Comparison of ENCODE assay signal across 8 cellular contexts in genomic region chr11:17351171-17351509, GRCh38. TPM values are rescaled to one million over a fixed set of nuclear protein-coding genes. Genes with fewer than 3 reads are reported as not detected.
DNase-seq lines count a peak whose midpoint lies in the region; ATAC-seq and TF ChIP-seq lines count a peak whose summit lies in the region.

No MANE protein-coding gene starts in this region.

- H3K4me1 Mint-ChIP-seq in CD4-positive, alpha-beta memory T cell: peaks cover 17 to 44% (median 28%) of the 10 kb centered on the region in 4 donors
- H3K4me1 Mint-ChIP-seq in effector memory CD8-positive, alpha-beta T cell (ENCODE audit: low read depth in 2 of 2): peaks cover 23 to 31% of the 10 kb centered on the region in 2 donors

- peak overlapping the region; percentile 88 for H2AFZ ChIP-seq in osteoblast (ENCODE audit: low read length)

- H3K4me3 Mint-ChIP-seq in CD4-positive, alpha-beta memory T cell: peak overlapping the region; percentile 83 to 98 (median 93)
- peak overlapping the region; percentile 93 to 95 for H3K4me3 Mint-ChIP-seq in effector memory CD8-positive, alpha-beta T cell

- H4K20me1 ChIP-seq in osteoblast (ENCODE audit: insufficient read depth, low read length): no peaks in the 10 kb centered on the region

- no peak overlapping the region for H3K27ac ChIP-seq in CD4-positive, alpha-beta memory T cell (ENCODE audit: low read depth, low read length)
- peak overlapping the region; percentile 75 for H3K27ac ChIP-seq in osteoblast (ENCODE audit: low read depth, low read length)

- no peaks in the 10 kb centered on the region for H3K36me3 ChIP-seq in CD4-positive, alpha-beta memory T cell (ENCODE audit: insufficient read depth, low read length)
- no peaks in the 10 kb centered on the region for H3K36me3 ChIP-seq in osteoblast (ENCODE audit: insufficient read depth, low read length)

- peaks cover 0 to 6% of the 10 kb centered on the region in 2 donors for H3K36me3 Mint-ChIP-seq in CD4-positive, alpha-beta memory T cell
- H3K36me3 Mint-ChIP-seq in effector memory CD8-positive, alpha-beta T cell (ENCODE audit: insufficient read depth): peaks cover 26% of the 10 kb centered on the region

- POLR2A ChIA-PET in CD4-positive, alpha-beta memory T cell (lab: Charles Lee; ENCODE audit: partially characterized antibody): no interaction called here

- no peaks in the 10 kb centered on the region for H3K27me3 ChIP-seq in CD4-positive, alpha-beta memory T cell (ENCODE audit: insufficient read depth, low read length)
- H3K27me3 ChIP-seq in osteoblast (ENCODE audit: insufficient read depth, low read length): no peaks in the 10 kb centered on the region

- peak overlapping the region; percentile 49 to 90 (median 69) for H3K27ac Mint-ChIP-seq in CD4-positive, alpha-beta memory T cell
- H3K27ac Mint-ChIP-seq in effector memory CD8-positive, alpha-beta T cell: peak overlapping the region; percentile 93 to 95

- peaks cover 29% of the 10 kb centered on the region for H3K4me1 ChIP-seq in CD4-positive, alpha-beta memory T cell (ENCODE audit: insufficient read depth, low read length)
- peaks cover 24% of the 10 kb centered on the region for H3K4me1 ChIP-seq in osteoblast (ENCODE audit: insufficient read depth, low read length)

- H3K4me3 ChIP-seq in CD4-positive, alpha-beta memory T cell (ENCODE audit: low read length in 2 of 2): peak overlapping the region; percentile 29 to 51
- H3K4me3 ChIP-seq in NB4 (ENCODE audit: low read depth, low read length) (peak overlapping the region; percentile 86), osteoblast (ENCODE audit: insufficient read depth, low read length) (peak overlapping the region; percentile 78)

- TF ChIP-seq CTCF in NB4 (IDR thresholded peaks at IDR 0.05; ENCODE audit: low read depth, low read length) (peak; percentile 7), osteoblast (IDR thresholded peaks at IDR 0.05; ENCODE audit: extremely low read depth, low read depth, low read length) (peak; percentile 13)

- CTCF ChIA-PET in CD4-positive, alpha-beta memory T cell (lab: Charles Lee; ENCODE audit: partially characterized antibody): no interaction called here

- peak in 1 of 5 donors; percentile 6 for DNase-seq in CD4-positive, alpha-beta memory T cell
- no peak for DNase-seq in NB4 (ENCODE audit: low read depth)
- DNase-seq in effector memory CD8-positive, alpha-beta T cell: no peak
- no peak for DNase-seq in osteoblast (ENCODE audit: insufficient read length, low spot score, missing footprints)
- DNase-seq in NCI-H345 (lab: John Stamatoyannopoulos, UW): no peak
- DNase-seq in SHP77 treated with DMSO at 0.1 percent for 48 hours (lab: John Stamatoyannopoulos, UW): no peak

- no peak for ATAC-seq in effector memory CD8-positive, alpha-beta T cell (replicated peaks)
- ATAC-seq in GM18873 (IDR thresholded peaks at IDR 0.05; ENCODE audit: low FRiP score, unreplicated experiment) (no peak), HG03139 (IDR thresholded peaks at IDR 0.05; ENCODE audit: unreplicated experiment) (no peak)

- H3K9me3 ChIP-seq in CD4-positive, alpha-beta memory T cell (ENCODE audit: control insufficient read depth in 1 of 2, low read length in 2 of 2): no peaks in the 10 kb centered on the region
- H3K9me3 ChIP-seq in osteoblast (ENCODE audit: low read depth, low read length): no peaks in the 10 kb centered on the region

- intact Hi-C loops in CD4-positive, alpha-beta memory T cell (cut with micrococcal nuclease): loop anchor here (5.0 kb wide), 1 partner anchor 274 kb away; the partner anchor contains the start of gene RPS13

- H3K9me3 Mint-ChIP-seq in CD4-positive, alpha-beta memory T cell: peaks cover 0 to 3% (median 0%) of the 10 kb centered on the region in 8 donors
- no peaks in the 10 kb centered on the region for H3K9me3 Mint-ChIP-seq in effector memory CD8-positive, alpha-beta T cell

- TF ChIP-seq POLR2A in NB4 (IDR thresholded peaks at IDR 0.05; ENCODE audit: extremely low read depth, insufficient read length): no peak

- peak overlapping the region; percentile 94 for H3K4me2 ChIP-seq in osteoblast (ENCODE audit: insufficient read depth, low read length)

- H3K27me3 Mint-ChIP-seq in CD4-positive, alpha-beta memory T cell: peaks cover 0 to 1% of the 10 kb centered on the region in 2 donors
- no peaks in the 10 kb centered on the region for H3K27me3 Mint-ChIP-seq in effector memory CD8-positive, alpha-beta T cell

- peaks cover 11% of the 10 kb centered on the region for H3K79me2 ChIP-seq in osteoblast (ENCODE audit: insufficient read depth, low read length)

RNA-seq across cellular contexts. Expression of gene NCR3LG1, which starts 0.5 kb away (rescaled TPM):
- 1 to 10 TPM; 3.1 to 3.4 TPM for total RNA-seq in CD4-positive, alpha-beta memory T cell
- polyA plus RNA-seq in CD4-positive, alpha-beta memory T cell: under 1 TPM in 1 of 2 donors, not detected in 1; 0.30 TPM
- 26.4 and 26.5 TPM in 2 replicates for total RNA-seq in osteoblast

RNA-seq across cellular contexts. Expression of gene KCNJ11, which starts 37.3 kb away (rescaled TPM):
- total RNA-seq in CD4-positive, alpha-beta memory T cell: not detected
- under 1 TPM in 1 of 2 donors, not detected in 1; 0.24 TPM for polyA plus RNA-seq in CD4-positive, alpha-beta memory T cell
- total RNA-seq in osteoblast: under 0.01 TPM in 1 of 2 replicates, not detected in the other
